8 cellular contexts compared by ENCODE assay signal in genomic region chr1:208244584-208244916, GRCh38. TPM values are rescaled to one million over a fixed set of nuclear protein-coding genes. Genes with fewer than 3 reads are reported as not detected.
DNase-seq lines count a peak whose midpoint lies in the region; ATAC-seq, FAIRE-seq and TF ChIP-seq lines count a peak whose summit lies in the region.

No MANE protein-coding gene starts in this region.

- FAIRE-seq in HTR-8/SVneo (lab: Jason Lieb, UNC), result no peak

- no peak for TF ChIP-seq POLR2A in sigmoid colon (IDR thresholded peaks at IDR 0.05)

- no peak overlapping the region for H2AFZ ChIP-seq in fibroblast of lung (ENCODE audit: low read length)

- TF ChIP-seq EP300 in sigmoid colon (IDR thresholded peaks at IDR 0.05), result no peak

- peak overlapping the region; percentile 71 for H3K4me2 ChIP-seq in fibroblast of lung (ENCODE audit: extremely low read depth, insufficient read depth, low read length)

- H3K27me3 ChIP-seq in RWPE2 (ENCODE audit: insufficient read depth, poor library complexity, severe bottlenecking) (no peaks in the 10 kb centered on the region), fibroblast of lung (ENCODE audit: control insufficient read depth, insufficient read depth, low read length) (peaks cover 4% of the 10 kb centered on the region), sigmoid colon (no peaks in the 10 kb centered on the region)

- DNase-seq in RWPE2 (ENCODE audit: low spot score) (no peak), fibroblast of lung (ENCODE audit: low read depth in 2 of 2) (no peak), sigmoid colon (no peak), HTR-8/SVneo (ENCODE audit: insufficient read length, low spot score) (no peak), NCI-H2196 (lab: John Stamatoyannopoulos, UW; ENCODE audit: unreplicated experiment) (no peak), GM13977 (ENCODE audit: low spot score) (no peak)
- no peak for DNase-seq in stimulated activated CD4-positive, alpha-beta T cell treated with anti-CD3 and anti-CD28 coated beads, Interleukin-4, amount 100 ng/mL, for 24 hours

- TF ChIP-seq CTCF in RWPE2 (IDR thresholded peaks at IDR 0.05; ENCODE audit: poor library complexity, severe bottlenecking) (no peak), fibroblast of lung (conservative IDR thresholded peaks at IDR 0.05 in 1 of 2, IDR thresholded peaks at IDR 0.05 in 1 of 2; ENCODE audit: low read depth in 1 of 2, low read length in 2 of 2) (no peak), sigmoid colon (IDR thresholded peaks at IDR 0.05) (no peak), GM13977 (IDR thresholded peaks at IDR 0.05; ENCODE audit: extremely low read depth, insufficient read depth, missing control alignments) (no peak)

- WGBS in sigmoid colon, 2 donors, result 1% methylated on average over 11 of the region's 11 CpGs

- H4K20me1 ChIP-seq in fibroblast of lung (ENCODE audit: control insufficient read depth, extremely low read depth, insufficient read depth, low read length), result no peaks in the 10 kb centered on the region

- H3K36me3 ChIP-seq in RWPE2 (ENCODE audit: low read depth) (no peaks in the 10 kb centered on the region), fibroblast of lung (ENCODE audit: control insufficient read depth, insufficient read depth, low read length) (no peaks in the 10 kb centered on the region), sigmoid colon (no peaks in the 10 kb centered on the region)

- intact Hi-C loops in sigmoid colon (cut with DNase I), result loop anchor here (2.0 kb wide), 1 partner anchor 158 kb away; no protein-coding TSS in a partner anchor

- H3K4me3 ChIP-seq in RWPE2 (ENCODE audit: severe bottlenecking) (peak overlapping the region; percentile 68), fibroblast of lung (replicated peaks in 1 of 4; ENCODE audit: control extremely low read depth in 1 of 4, insufficient read depth in 1 of 4, low read depth in 3 of 4, low read length in 4 of 4) (peak overlapping the region; percentile 32 to 79 (median 49)), sigmoid colon (peak overlapping the region; percentile 58 to 91 (median 84))

- H3K9me3 ChIP-seq in RWPE2 (ENCODE audit: severe bottlenecking), result no peaks in the 10 kb centered on the region
- no peaks in the 10 kb centered on the region for H3K9me3 ChIP-seq in fibroblast of lung (ENCODE audit: control insufficient read depth, insufficient read depth, low read depth, low read length)
- no peaks in the 10 kb centered on the region for H3K9me3 ChIP-seq in sigmoid colon

- ATAC-seq in GM21423 (IDR thresholded peaks at IDR 0.05; ENCODE audit: unreplicated experiment), result peak; percentile 10
- no peak for ATAC-seq in RWPE2 (ENCODE audit: low read depth)

- H3K4me1 ChIP-seq in RWPE2 (ENCODE audit: insufficient read depth, poor library complexity, severe bottlenecking), result peaks cover 10% of the 10 kb centered on the region
- H3K4me1 ChIP-seq in fibroblast of lung (ENCODE audit: control insufficient read depth, extremely low read depth, insufficient read depth, low read length), result no peaks in the 10 kb centered on the region
- peaks cover 0 to 44% (median 37%) of the 10 kb centered on the region in 4 donors for H3K4me1 ChIP-seq in sigmoid colon

- peak overlapping the region; percentile 17 for H3K9ac ChIP-seq in fibroblast of lung (ENCODE audit: insufficient read depth, low read length)

- H3K79me2 ChIP-seq in fibroblast of lung (ENCODE audit: control insufficient read depth, insufficient read depth, low read length), result no peaks in the 10 kb centered on the region

- H3K27ac ChIP-seq in RWPE2 (ENCODE audit: poor library complexity, severe bottlenecking) (peak overlapping the region; percentile 79), fibroblast of lung (ENCODE audit: insufficient read depth, low read length) (no peak overlapping the region), sigmoid colon (peak overlapping the region; percentile 83 to 91 (median 88))

- in situ Hi-C loops in GM13977 (cut with MboI; ENCODE audit: low pct_unique_long_range_greater_than_20kb, low sequenced_read_pairs, unreplicated experiment), result loop anchor here (10.0 to 25.0 kb wide), 2 partner anchors 107 to 220 kb away; no protein-coding TSS in a partner anchor

RNA-seq across cellular contexts. Expression of gene PLXNA2, which starts 0.4 kb away (rescaled TPM):
- total RNA-seq in fibroblast of lung, result 2.0 and 2.8 TPM in 2 replicates
- polyA plus RNA-seq in fibroblast of lung, result 0.43 and 0.80 TPM in 2 replicates
- polyA plus RNA-seq in fibroblast of lung (2012), result 0.80 and 0.88 TPM in 2 replicates
- 4.3 and 5.9 TPM in 2 replicates for polyA minus RNA-seq in fibroblast of lung (ENCODE audit: low replicate concordance)
- 10 to 100 TPM in 2 of 4 donors, 1 to 10 TPM in 2; 5.1 to 16.1 (median 8.4) TPM for total RNA-seq in sigmoid colon
- polyA plus RNA-seq in sigmoid colon, result 10 to 100 TPM in 1 of 3 donors, 1 to 10 TPM in 2; 2.4 to 14.2 (median 4.9) TPM
